Comparison of ENCODE assay signal across 9 cellular contexts in genomic region chr5:34487202-34487879, GRCh38.
A peak's percentile ranks its signal among the peaks of the same experiment; 100 is the strongest.
DNase-seq lines count a peak whose midpoint lies in the region; ATAC-seq and TF ChIP-seq lines count a peak whose summit lies in the region.
"Had no signal": no experiment of that assay in that cellular context is flagged by ENCODE, and none has a peak within 500 bp of the region (broad histone marks: within the 10 kb centered on the region; RNA-seq: fewer than 3 reads in every experiment).

No MANE protein-coding gene starts in this region.

- H3K27ac Mint-ChIP-seq in nephron: peak overlapping the region; percentile 2 to 58 (median 25)
- H3K27ac Mint-ChIP-seq in activated naive CD8-positive, alpha-beta T cell treated with anti-CD3 and anti-CD28 coated beads, Interleukin-2, amount 50 U/mL, for 24 hours: no peak overlapping the region
- no peak overlapping the region for H3K27ac Mint-ChIP-seq in activated CD4-positive, alpha-beta T cell treated with anti-CD3 and anti-CD28 coated beads for 36 hours

- H3K9me3 Mint-ChIP-seq in nephron: no peaks in the 10 kb centered on the region
- H3K9me3 Mint-ChIP-seq in activated naive CD8-positive, alpha-beta T cell treated with anti-CD3 and anti-CD28 coated beads, Interleukin-2, amount 50 U/mL, for 24 hours: no peaks in the 10 kb centered on the region
- no peaks in the 10 kb centered on the region for H3K9me3 Mint-ChIP-seq in activated CD4-positive, alpha-beta T cell treated with anti-CD3 and anti-CD28 coated beads for 36 hours (ENCODE audit: low read depth)

- peaks cover 8% of the 10 kb centered on the region for H3K27me3 Mint-ChIP-seq in nephron (ENCODE audit: low read depth)
- H3K27me3 Mint-ChIP-seq in activated naive CD8-positive, alpha-beta T cell treated with anti-CD3 and anti-CD28 coated beads, Interleukin-2, amount 50 U/mL, for 24 hours: peaks cover 28% of the 10 kb centered on the region
- H3K27me3 Mint-ChIP-seq in activated CD4-positive, alpha-beta T cell treated with anti-CD3 and anti-CD28 coated beads for 36 hours: peaks cover 31% of the 10 kb centered on the region

- no peak overlapping the region for H3K4me3 Mint-ChIP-seq in nephron
- H3K4me3 Mint-ChIP-seq in activated naive CD8-positive, alpha-beta T cell treated with anti-CD3 and anti-CD28 coated beads, Interleukin-2, amount 50 U/mL, for 24 hours: no peak overlapping the region
- H3K4me3 Mint-ChIP-seq in activated CD4-positive, alpha-beta T cell treated with anti-CD3 and anti-CD28 coated beads for 36 hours: no peak overlapping the region

- POLR2A ChIA-PET in activated CD4-positive, alpha-beta T cell treated with anti-CD3 and anti-CD28 coated beads for 36 hours (lab: Charles Lee): no interaction called here

- TF ChIP-seq CTCF in nephron (IDR thresholded peaks at IDR 0.05; ENCODE audit: unreplicated experiment in 3 of 3): no peak

- H3K36me3 Mint-ChIP-seq in nephron (ENCODE audit: low read depth): no peaks in the 10 kb centered on the region
- H3K36me3 Mint-ChIP-seq in activated naive CD8-positive, alpha-beta T cell treated with anti-CD3 and anti-CD28 coated beads, Interleukin-2, amount 50 U/mL, for 24 hours (ENCODE audit: low read depth): no peaks in the 10 kb centered on the region
- no peaks in the 10 kb centered on the region for H3K36me3 Mint-ChIP-seq in activated CD4-positive, alpha-beta T cell treated with anti-CD3 and anti-CD28 coated beads for 36 hours (ENCODE audit: low read depth)

- peaks cover 47% of the 10 kb centered on the region for H3K4me1 Mint-ChIP-seq in nephron
- no peaks in the 10 kb centered on the region for H3K4me1 Mint-ChIP-seq in activated naive CD8-positive, alpha-beta T cell treated with anti-CD3 and anti-CD28 coated beads, Interleukin-2, amount 50 U/mL, for 24 hours
- peaks cover 4% of the 10 kb centered on the region for H3K4me1 Mint-ChIP-seq in activated CD4-positive, alpha-beta T cell treated with anti-CD3 and anti-CD28 coated beads for 36 hours

- CTCF ChIA-PET in activated CD4-positive, alpha-beta T cell treated with anti-CD3 and anti-CD28 coated beads for 36 hours (lab: Charles Lee): interaction anchor here (0.6 to 2.5 kb wide), 8 partner anchors 7 to 411 kb away, joined by 3 to 18 read pairs (median 4); no protein-coding TSS in a partner anchor

- peak; percentile 33 for DNase-seq in COLO668 (lab: John Stamatoyannopoulos, UW; ENCODE audit: unreplicated experiment)
- DNase-seq in NCI-H510A (lab: John Stamatoyannopoulos, UW): peak; percentile 55
- DNase-seq in epidermal melanocyte (ENCODE audit: insufficient read length, low spot score): peak; percentile 49
- no peak for DNase-seq in NCI-H146 (lab: John Stamatoyannopoulos, UW)
- no peak for DNase-seq in activated naive CD8-positive, alpha-beta T cell treated with anti-CD3 and anti-CD28 coated beads, Interleukin-2, amount 50 U/mL, for 24 hours
- no peak for DNase-seq in activated CD4-positive, alpha-beta T cell treated with anti-CD3 and anti-CD28 coated beads for 36 hours
- DNase-seq: activated CD4-positive, alpha-beta T cell treated with anti-CD3 and anti-CD28 coated beads for 4 hours had no signal

- intact Hi-C loops in activated CD4-positive, alpha-beta T cell treated with anti-CD3 and anti-CD28 coated beads for 36 hours (cut with DNase I, micrococcal nuclease): loop anchor here (2.0 to 5.0 kb wide), 2 partner anchors 35 to 515 kb away; no protein-coding TSS in a partner anchor

- ATAC-seq in activated naive CD8-positive, alpha-beta T cell treated with anti-CD3 and anti-CD28 coated beads, Interleukin-2, amount 50 U/mL, for 24 hours: no peak
- no peak for ATAC-seq in GM21529 (IDR thresholded peaks at IDR 0.05; ENCODE audit: unreplicated experiment)
- ATAC-seq in activated CD4-positive, alpha-beta T cell treated with anti-CD3 and anti-CD28 coated beads for 36 hours: no peak

Comparison
In these comparisons a context has a peak if more than half of its experiments do, and no peak if none do; other contexts are left out.
1. DNase-seq: peak in COLO668 (single experiment), NCI-H510A (single experiment) and epidermal melanocyte (single experiment); none in NCI-H146 (single experiment), activated naive CD8-positive, alpha-beta T cell treated with anti-CD3 and anti-CD28 coated beads, Interleukin-2, amount 50 U/mL, for 24 hours (single experiment) and activated CD4-positive, alpha-beta T cell treated with anti-CD3 and anti-CD28 coated beads for 36 hours (single experiment).
2. H3K27ac Mint-ChIP-seq: peak in nephron (3 of 3); none in activated naive CD8-positive, alpha-beta T cell treated with anti-CD3 and anti-CD28 coated beads, Interleukin-2, amount 50 U/mL, for 24 hours (single experiment) and activated CD4-positive, alpha-beta T cell treated with anti-CD3 and anti-CD28 coated beads for 36 hours (single experiment).